ENCODE assay signal across 1 cellular context in genomic region chr9:35096035-35096849, GRCh38.
TF ChIP-seq lines count a peak whose summit lies in the region.

TSS of gene PIGO (minus strand) at chr9:35096591. CDS start at chr9:35095565, 1,026 bp downstream.

TF ChIP-seq in HEK293, 187 proteins besides CTCF, POLR2A, EP300 and RAD21 (continued from another document and continues in another):
- TF ChIP-seq KLF9 (tag by site-specific recombination; IDR thresholded peaks at IDR 0.05; ENCODE audit: low read depth): peak; percentile 20; the same call in 1 of the 2 replicates
- TF ChIP-seq ZNF624 (tag by site-specific recombination; IDR thresholded peaks at IDR 0.05): no peak
- peak; percentile 65; the same call in 1 of the 2 replicates for TF ChIP-seq YY2 (tag by site-specific recombination; IDR thresholded peaks at IDR 0.05)
- 0 out of 2 replicates have a peak, but pooled peaks have one; percentile 43 for TF ChIP-seq ZIC2 (tag by site-specific recombination; IDR thresholded peaks at IDR 0.05)
- TF ChIP-seq, protein P1, sequence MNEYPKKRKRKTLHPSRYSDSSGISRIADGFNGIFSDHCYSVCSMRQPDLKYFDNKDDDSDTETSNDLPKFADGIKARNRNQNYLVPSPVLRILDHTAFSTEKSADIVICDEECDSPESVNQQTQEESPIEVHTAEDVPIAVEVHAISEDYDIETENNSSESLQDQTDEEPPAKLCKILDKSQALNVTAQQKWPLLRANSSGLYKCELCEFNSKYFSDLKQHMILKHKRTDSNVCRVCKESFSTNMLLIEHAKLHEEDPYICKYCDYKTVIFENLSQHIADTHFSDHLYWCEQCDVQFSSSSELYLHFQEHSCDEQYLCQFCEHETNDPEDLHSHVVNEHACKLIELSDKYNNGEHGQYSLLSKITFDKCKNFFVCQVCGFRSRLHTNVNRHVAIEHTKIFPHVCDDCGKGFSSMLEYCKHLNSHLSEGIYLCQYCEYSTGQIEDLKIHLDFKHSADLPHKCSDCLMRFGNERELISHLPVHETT (tag by site-specific recombination; IDR thresholded peaks at IDR 0.05): peak; percentile 49; the same call in 1 of the 2 replicates
- no peak for TF ChIP-seq BCL11B (tag by site-specific recombination; IDR thresholded peaks at IDR 0.05; ENCODE audit: low read depth)
- no peak for TF ChIP-seq ZNF837 (tag by site-specific recombination; IDR thresholded peaks at IDR 0.05)
- TF ChIP-seq ZEB2 (tag by site-specific recombination; IDR thresholded peaks at IDR 0.05): peak; percentile 94
- TF ChIP-seq, protein P2, sequence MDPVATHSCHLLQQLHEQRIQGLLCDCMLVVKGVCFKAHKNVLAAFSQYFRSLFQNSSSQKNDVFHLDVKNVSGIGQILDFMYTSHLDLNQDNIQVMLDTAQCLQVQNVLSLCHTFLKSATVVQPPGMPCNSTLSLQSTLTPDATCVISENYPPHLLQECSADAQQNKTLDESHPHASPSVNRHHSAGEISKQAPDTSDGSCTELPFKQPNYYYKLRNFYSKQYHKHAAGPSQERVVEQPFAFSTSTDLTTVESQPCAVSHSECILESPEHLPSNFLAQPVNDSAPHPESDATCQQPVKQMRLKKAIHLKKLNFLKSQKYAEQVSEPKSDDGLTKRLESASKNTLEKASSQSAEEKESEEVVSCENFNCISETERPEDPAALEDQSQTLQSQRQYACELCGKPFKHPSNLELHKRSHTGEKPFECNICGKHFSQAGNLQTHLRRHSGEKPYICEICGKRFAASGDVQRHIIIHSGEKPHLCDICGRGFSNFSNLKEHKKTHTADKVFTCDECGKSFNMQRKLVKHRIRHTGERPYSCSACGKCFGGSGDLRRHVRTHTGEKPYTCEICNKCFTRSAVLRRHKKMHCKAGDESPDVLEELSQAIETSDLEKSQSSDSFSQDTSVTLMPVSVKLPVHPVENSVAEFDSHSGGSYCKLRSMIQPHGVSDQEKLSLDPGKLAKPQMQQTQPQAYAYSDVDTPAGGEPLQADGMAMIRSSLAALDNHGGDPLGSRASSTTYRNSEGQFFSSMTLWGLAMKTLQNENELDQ (tag by site-specific recombination; IDR thresholded peaks at IDR 0.05; ENCODE audit: low read depth): no peak
- TF ChIP-seq ZNF10 (tag by site-specific recombination; IDR thresholded peaks at IDR 0.05): no peak
- no peak for TF ChIP-seq GLI2 (tag by site-specific recombination; IDR thresholded peaks at IDR 0.05; ENCODE audit: borderline replicate concordance, low read depth)
- TF ChIP-seq ZNF585B (tag by site-specific recombination; IDR thresholded peaks at IDR 0.05): 0 out of 2 replicates have a peak, but pooled peaks have one; percentile 10
- no peak for TF ChIP-seq ZNF544 (tag by site-specific recombination; IDR thresholded peaks at IDR 0.05)
- no peak for TF ChIP-seq ZNF157 (tag by site-specific recombination; IDR thresholded peaks at IDR 0.05)
- TF ChIP-seq ZNF610 (tag by site-specific recombination; IDR thresholded peaks at IDR 0.05; ENCODE audit: borderline replicate concordance): peak; percentile 21; the same call in 1 of the 2 replicates
- TF ChIP-seq ZNF513 (tag by site-specific recombination; IDR thresholded peaks at IDR 0.05): no peak
- TF ChIP-seq ZBTB8A (tag by site-specific recombination; IDR thresholded peaks at IDR 0.05): peak; percentile 61
- TF ChIP-seq ZNF132 (tag by site-specific recombination; IDR thresholded peaks at IDR 0.05; ENCODE audit: borderline replicate concordance): no peak
- TF ChIP-seq GLI4 (tag by site-specific recombination; IDR thresholded peaks at IDR 0.05): 0 out of 2 replicates have a peak, but pooled peaks have one; percentile 48
- TF ChIP-seq ZNF121 (tag by site-specific recombination; IDR thresholded peaks at IDR 0.05): 0 out of 2 replicates have a peak, but pooled peaks have one; percentile 8
- TF ChIP-seq SP3 (tag by site-specific recombination; IDR thresholded peaks at IDR 0.05): peak; percentile 75
- 0 out of 2 replicates have a peak, but pooled peaks have one; percentile 47 for TF ChIP-seq BCL11A (tag by site-specific recombination; IDR thresholded peaks at IDR 0.05; ENCODE audit: low read depth)
- peak; percentile 16 for TF ChIP-seq ZNF654 (tag by site-specific recombination; IDR thresholded peaks at IDR 0.05; ENCODE audit: low read depth)
- 0 out of 2 replicates have a peak, but pooled peaks have one; percentile 31 for TF ChIP-seq ZNF239 (tag by site-specific recombination; IDR thresholded peaks at IDR 0.05)
- TF ChIP-seq, protein P3, sequence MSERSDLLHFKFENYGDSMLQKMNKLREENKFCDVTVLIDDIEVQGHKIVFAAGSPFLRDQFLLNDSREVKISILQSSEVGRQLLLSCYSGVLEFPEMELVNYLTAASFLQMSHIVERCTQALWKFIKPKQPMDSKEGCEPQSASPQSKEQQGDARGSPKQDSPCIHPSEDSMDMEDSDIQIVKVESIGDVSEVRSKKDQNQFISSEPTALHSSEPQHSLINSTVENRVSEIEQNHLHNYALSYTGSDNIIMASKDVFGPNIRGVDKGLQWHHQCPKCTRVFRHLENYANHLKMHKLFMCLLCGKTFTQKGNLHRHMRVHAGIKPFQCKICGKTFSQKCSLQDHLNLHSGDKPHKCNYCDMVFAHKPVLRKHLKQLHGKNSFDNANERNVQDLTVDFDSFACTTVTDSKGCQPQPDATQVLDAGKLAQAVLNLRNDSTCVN (tag by site-specific recombination; optimal IDR thresholded peaks at IDR 0.05): peak; percentile 52
- TF ChIP-seq ZNF670 (tag by site-specific recombination; IDR thresholded peaks at IDR 0.05; ENCODE audit: low read depth): no peak
- 0 out of 2 replicates have a peak, but pooled peaks have one; percentile 58 for TF ChIP-seq KLF17 (tag by site-specific recombination; IDR thresholded peaks at IDR 0.05)
- TF ChIP-seq ZFP37 (tag by site-specific recombination; IDR thresholded peaks at IDR 0.05): peak; percentile 73; the same call in 1 of the 2 replicates
- peak; percentile 36; the same call in 1 of the 2 replicates for TF ChIP-seq ZNF843 (tag by site-specific recombination; IDR thresholded peaks at IDR 0.05)
- TF ChIP-seq, protein P4, sequence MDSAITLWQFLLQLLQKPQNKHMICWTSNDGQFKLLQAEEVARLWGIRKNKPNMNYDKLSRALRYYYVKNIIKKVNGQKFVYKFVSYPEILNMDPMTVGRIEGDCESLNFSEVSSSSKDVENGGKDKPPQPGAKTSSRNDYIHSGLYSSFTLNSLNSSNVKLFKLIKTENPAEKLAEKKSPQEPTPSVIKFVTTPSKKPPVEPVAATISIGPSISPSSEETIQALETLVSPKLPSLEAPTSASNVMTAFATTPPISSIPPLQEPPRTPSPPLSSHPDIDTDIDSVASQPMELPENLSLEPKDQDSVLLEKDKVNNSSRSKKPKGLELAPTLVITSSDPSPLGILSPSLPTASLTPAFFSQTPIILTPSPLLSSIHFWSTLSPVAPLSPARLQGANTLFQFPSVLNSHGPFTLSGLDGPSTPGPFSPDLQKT (IDR thresholded peaks at IDR 0.05; ENCODE audit: borderline replicate concordance, low read depth, low read length): peak; percentile 47; the same call in 1 of the 2 replicates
- TF ChIP-seq PRDM1 (tag by site-specific recombination; IDR thresholded peaks at IDR 0.05): no peak
- peak; percentile 84 for TF ChIP-seq GLIS2 (tag by site-specific recombination; IDR thresholded peaks at IDR 0.05)
- peak; percentile 15; the same call in 1 of the 2 replicates for TF ChIP-seq ZSCAN23 (tag by site-specific recombination; IDR thresholded peaks at IDR 0.05)
- TF ChIP-seq, protein P5, sequence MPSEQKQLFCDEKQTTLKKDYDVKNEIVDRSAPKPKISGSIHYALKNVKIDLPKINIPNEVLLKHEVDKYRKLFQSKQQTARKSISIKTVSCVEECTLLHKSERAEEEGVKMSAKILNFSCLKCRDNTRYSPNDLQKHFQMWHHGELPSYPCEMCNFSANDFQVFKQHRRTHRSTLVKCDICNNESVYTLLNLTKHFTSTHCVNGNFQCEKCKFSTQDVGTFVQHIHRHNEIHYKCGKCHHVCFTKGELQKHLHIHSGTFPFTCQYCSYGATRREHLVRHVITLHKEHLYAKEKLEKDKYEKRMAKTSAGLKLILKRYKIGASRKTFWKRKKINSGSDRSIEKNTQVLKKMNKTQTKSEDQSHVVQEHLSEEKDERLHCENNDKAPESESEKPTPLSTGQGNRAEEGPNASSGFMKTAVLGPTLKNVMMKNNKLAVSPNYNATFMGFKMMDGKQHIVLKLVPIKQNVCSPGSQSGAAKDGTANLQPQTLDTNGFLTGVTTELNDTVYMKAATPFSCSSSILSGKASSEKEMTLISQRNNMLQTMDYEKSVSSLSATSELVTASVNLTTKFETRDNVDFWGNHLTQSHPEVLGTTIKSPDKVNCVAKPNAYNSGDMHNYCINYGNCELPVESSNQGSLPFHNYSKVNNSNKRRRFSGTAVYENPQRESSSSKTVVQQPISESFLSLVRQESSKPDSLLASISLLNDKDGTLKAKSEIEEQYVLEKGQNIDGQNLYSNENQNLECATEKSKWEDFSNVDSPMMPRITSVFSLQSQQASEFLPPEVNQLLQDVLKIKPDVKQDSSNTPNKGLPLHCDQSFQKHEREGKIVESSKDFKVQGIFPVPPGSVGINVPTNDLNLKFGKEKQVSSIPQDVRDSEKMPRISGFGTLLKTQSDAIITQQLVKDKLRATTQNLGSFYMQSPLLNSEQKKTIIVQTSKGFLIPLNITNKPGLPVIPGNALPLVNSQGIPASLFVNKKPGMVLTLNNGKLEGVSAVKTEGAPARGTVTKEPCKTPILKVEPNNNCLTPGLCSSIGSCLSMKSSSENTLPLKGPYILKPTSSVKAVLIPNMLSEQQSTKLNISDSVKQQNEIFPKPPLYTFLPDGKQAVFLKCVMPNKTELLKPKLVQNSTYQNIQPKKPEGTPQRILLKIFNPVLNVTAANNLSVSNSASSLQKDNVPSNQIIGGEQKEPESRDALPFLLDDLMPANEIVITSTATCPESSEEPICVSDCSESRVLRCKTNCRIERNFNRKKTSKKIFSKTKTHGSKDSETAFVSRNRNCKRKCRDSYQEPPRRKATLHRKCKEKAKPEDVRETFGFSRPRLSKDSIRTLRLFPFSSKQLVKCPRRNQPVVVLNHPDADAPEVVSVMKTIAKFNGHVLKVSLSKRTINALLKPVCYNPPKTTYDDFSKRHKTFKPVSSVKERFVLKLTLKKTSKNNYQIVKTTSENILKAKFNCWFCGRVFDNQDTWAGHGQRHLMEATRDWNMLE (tag by site-specific recombination; conservative IDR thresholded peaks at IDR 0.05; ENCODE audit: low read depth): peak; percentile 78
- TF ChIP-seq IKZF3 (tag by site-specific recombination; IDR thresholded peaks at IDR 0.05): 0 out of 2 replicates have a peak, but pooled peaks have one; percentile 15
- TF ChIP-seq HIC1 (tag by site-specific recombination; IDR thresholded peaks at IDR 0.05): no peak
- 0 out of 2 replicates have a peak, but pooled peaks have one; percentile 58 for TF ChIP-seq ZSCAN30 (tag by site-specific recombination; IDR thresholded peaks at IDR 0.05)
- no peak for TF ChIP-seq ZNF366 (tag by site-specific recombination; conservative IDR thresholded peaks at IDR 0.05)
- TF ChIP-seq ZNF560 (tag by site-specific recombination; IDR thresholded peaks at IDR 0.05; ENCODE audit: borderline replicate concordance): no peak
- TF ChIP-seq ZNF211 (tag by site-specific recombination; IDR thresholded peaks at IDR 0.05; ENCODE audit: low read depth): no peak
- TF ChIP-seq SCRT1 (tag by site-specific recombination; IDR thresholded peaks at IDR 0.05; ENCODE audit: borderline replicate concordance): no peak
- TF ChIP-seq KLF1 (tag by site-specific recombination; IDR thresholded peaks at IDR 0.05): peak; percentile 31; the same call in 1 of the 2 replicates
- no peak for TF ChIP-seq ZNF658 (tag by site-specific recombination; IDR thresholded peaks at IDR 0.05)
- TF ChIP-seq ZSCAN4 (tag by site-specific recombination; IDR thresholded peaks at IDR 0.05): 0 out of 2 replicates have a peak, but pooled peaks have one; percentile 36
- peak; percentile 59; the same call in 1 of the 2 replicates for TF ChIP-seq KLF8 (tag by site-specific recombination; IDR thresholded peaks at IDR 0.05)
- TF ChIP-seq ZNF112 (tag by site-specific recombination; IDR thresholded peaks at IDR 0.05): no peak
- TF ChIP-seq ZNF677 (tag by site-specific recombination; IDR thresholded peaks at IDR 0.05): no peak
- no peak for TF ChIP-seq ZNF777 (tag by site-specific recombination; IDR thresholded peaks at IDR 0.05; ENCODE audit: borderline replicate concordance)
